In genomic region chr6:82243886-82244285, GRCh38 we compare ENCODE assay signal across 33 cellular contexts. TPM values are rescaled to one million over a fixed set of nuclear protein-coding genes. Genes with fewer than 3 reads are reported as not detected.
DNase-seq lines count a peak whose midpoint lies in the region; ATAC-seq, FAIRE-seq and TF ChIP-seq lines count a peak whose summit lies in the region.
"Had no signal": no experiment of that assay in that cellular context is flagged by ENCODE, and none has a peak within 500 bp of the region (broad histone marks: within the 10 kb centered on the region; RNA-seq: fewer than 3 reads in every experiment).

No MANE protein-coding gene starts in this region.

- no TSS peak for BruUV-seq in mammary epithelial cell (replicated peaks; lab: Mats Ljungman, UMichigan)

- ATAC-seq in HG03039 (IDR thresholded peaks at IDR 0.05; ENCODE audit: unreplicated experiment): no peak
- ATAC-seq: GM23338 had no signal

- dilution Hi-C loops in mammary epithelial cell (cut with HindIII; ENCODE audit: low sequenced_read_pairs): no loop called here

- DNase-seq in mammary epithelial cell (no peak), breast epithelium (ENCODE audit: low spot score in 2 of 2) (no peak), adipocyte (ENCODE audit: low read depth) (no peak), inferior parietal cortex (ENCODE audit: extremely low spot score) (peak; percentile 36), urothelium cell line (ENCODE audit: low spot score) (no peak), NCI-H1092 treated with DMSO at 0.1 percent for 48 hours (lab: John Stamatoyannopoulos, UW) (no peak)
- DNase-seq: activated CD4-positive, alpha-beta T cell treated with anti-CD3 and anti-CD28 coated beads for 48 hours; activated CD8-positive, alpha-beta memory T cell treated with anti-CD3 and anti-CD28 coated beads for 24 hours; activated naive CD8-positive, alpha-beta T cell treated with anti-CD3 and anti-CD28 coated beads for 36 hours; activated T-cell treated with anti-CD3 and anti-CD28 coated beads for 4 hours; AML-193; aorta; CD4-positive, CD25-positive, alpha-beta regulatory T cell; cortex of kidney; EL; esophagus squamous epithelium; foreskin melanocyte; HFFc6; kidney glomerular epithelial cell; NCI-H1105; NCI-H2029; NCI-H2227 treated with DMSO at 0.1 percent for 48 hours; NCI-H69; Right ventricle myocardium superior; stimulated activated naive CD4-positive, alpha-beta T cell treated with Interleukin-2 at 50 U/mL for 16 hours; T-helper 9 cell; WERI-Rb-1 had no signal

- no peak for TF ChIP-seq POLR2A in breast epithelium (IDR thresholded peaks at IDR 0.05)

- peak overlapping the region; percentile 39 for H3K4me2 ChIP-seq in mammary epithelial cell (ENCODE audit: insufficient read depth, low read depth, low read length)

- in situ Hi-C loops in mammary epithelial cell (cut with MboI; ENCODE audit: low sequenced_read_pairs in 2 of 2): no loop called here

- TF ChIP-seq CTCF in mammary epithelial cell (conservative IDR thresholded peaks at IDR 0.05 in 1 of 2, IDR thresholded peaks at IDR 0.05 in 1 of 2; ENCODE audit: extremely low read depth in 1 of 2, insufficient read depth in 1 of 2, low read depth in 1 of 2, low read length in 2 of 2) (no peak), breast epithelium (IDR thresholded peaks at IDR 0.05) (no peak)

- H3K4me3 ChIP-seq in mammary epithelial cell (replicated peaks in 1 of 3; ENCODE audit: insufficient read depth in 1 of 3, low read depth in 2 of 3, low read length in 3 of 3): no peak overlapping the region
- no peak overlapping the region for H3K4me3 ChIP-seq in breast epithelium
- H3K4me3 ChIP-seq in adipocyte (ENCODE audit: low read length): peak overlapping the region; percentile 91
- no peak overlapping the region for H3K4me3 ChIP-seq in subcutaneous abdominal adipose tissue (ENCODE audit: low read depth in 1 of 5, low read length in 5 of 5)
- H3K4me3 ChIP-seq: esophagus squamous epithelium, GM23338, skin epidermis, thoracic aorta had no signal

- H3K9me3 ChIP-seq in mammary epithelial cell (replicated peaks; ENCODE audit: insufficient read depth, low read length): no peaks in the 10 kb centered on the region
- H3K9me3 ChIP-seq in breast epithelium: no peaks in the 10 kb centered on the region
- no peaks in the 10 kb centered on the region for H3K9me3 ChIP-seq in adipocyte (ENCODE audit: control insufficient read depth, low read length)
- no peaks in the 10 kb centered on the region for H3K9me3 ChIP-seq in subcutaneous abdominal adipose tissue (ENCODE audit: control insufficient read depth in 5 of 5, low read length in 5 of 5)
- H3K9me3 ChIP-seq: esophagus squamous epithelium, thoracic aorta had no signal

- H2AFZ ChIP-seq in mammary epithelial cell (ENCODE audit: low read depth, low read length): no peak overlapping the region
- H2AFZ ChIP-seq: GM23338 had no signal

- intact Hi-C loops in mammary epithelial cell (cut with micrococcal nuclease) (loop anchor here (10.0 kb wide), 2 partner anchors 971 to 1271 kb away; partner anchors contain the start of gene PRSS35), breast epithelium (cut with DNase I; ENCODE audit: low total_unique reads) (no loop called here)

- no peak overlapping the region for H3K27ac ChIP-seq in mammary epithelial cell (ENCODE audit: insufficient read depth, low read depth, low read length)
- H3K27ac ChIP-seq in breast epithelium: no peak overlapping the region
- H3K27ac ChIP-seq in subcutaneous abdominal adipose tissue (ENCODE audit: low read depth, low read length): peak overlapping the region; percentile 7
- H3K27ac ChIP-seq: esophagus squamous epithelium, skin epidermis, thoracic aorta, WERI-Rb-1 had no signal

- H3K79me2 ChIP-seq in mammary epithelial cell (ENCODE audit: insufficient read depth, low read length): peaks cover 87% of the 10 kb centered on the region

- H4K20me1 ChIP-seq in mammary epithelial cell (ENCODE audit: insufficient read depth, low read length): no peaks in the 10 kb centered on the region

- CTCF ChIA-PET in mammary epithelial cell (lab: Charles Lee; ENCODE audit: low non-redundant PET): no interaction called here

- peaks cover 18% of the 10 kb centered on the region for H3K4me1 ChIP-seq in mammary epithelial cell (ENCODE audit: insufficient read depth, low read length)
- H3K4me1 ChIP-seq in breast epithelium: no peaks in the 10 kb centered on the region
- H3K4me1 ChIP-seq in adipocyte (ENCODE audit: control insufficient read depth, insufficient read depth, low read length): peaks cover 47% of the 10 kb centered on the region
- H3K4me1 ChIP-seq in subcutaneous abdominal adipose tissue (ENCODE audit: control insufficient read depth in 5 of 5, insufficient read depth in 5 of 5, low read length in 5 of 5): peaks cover 4 to 38% (median 28%) of the 10 kb centered on the region in 5 donors

- WGBS in mammary epithelial cell (ENCODE audit: low coverage, missing lambda C conversion rate): 65% methylated on average over 4 of the region's 4 CpGs

- no peak for FAIRE-seq in urothelium cell line (lab: Jason Lieb, UNC)
- FAIRE-seq: GM18507 had no signal

- no peaks in the 10 kb centered on the region for H3K27me3 ChIP-seq in mammary epithelial cell (ENCODE audit: insufficient read depth, low read length)
- no peaks in the 10 kb centered on the region for H3K27me3 ChIP-seq in breast epithelium
- H3K27me3 ChIP-seq in adipocyte (replicated peaks; ENCODE audit: control insufficient read depth, insufficient read depth, low read length): no peaks in the 10 kb centered on the region
- H3K27me3 ChIP-seq in subcutaneous abdominal adipose tissue (ENCODE audit: control insufficient read depth in 5 of 5, insufficient read depth in 4 of 5, low read length in 5 of 5): no peaks in the 10 kb centered on the region
- H3K27me3 ChIP-seq: esophagus squamous epithelium had no signal

- no peak overlapping the region for H3K9ac ChIP-seq in mammary epithelial cell (ENCODE audit: insufficient read depth, low read length)
- no peak overlapping the region for H3K9ac ChIP-seq in adipocyte (ENCODE audit: low read length)
- H3K9ac ChIP-seq in subcutaneous abdominal adipose tissue (ENCODE audit: low read length in 5 of 5): peak overlapping the region in 2 of 5 donors; percentile 7 to 55

- H3K36me3 ChIP-seq in mammary epithelial cell (ENCODE audit: insufficient read depth, low read length): peaks cover 6% of the 10 kb centered on the region
- no peaks in the 10 kb centered on the region for H3K36me3 ChIP-seq in breast epithelium
- peaks cover 33% of the 10 kb centered on the region for H3K36me3 ChIP-seq in adipocyte (ENCODE audit: control insufficient read depth, insufficient read depth, low read length, severe bottlenecking)
- peaks cover under 1 to 7% (median 4%) of the 10 kb centered on the region in 5 donors for H3K36me3 ChIP-seq in subcutaneous abdominal adipose tissue (ENCODE audit: control insufficient read depth in 5 of 5, insufficient read depth in 5 of 5, low read length in 5 of 5)

RNA-seq across cellular contexts. Expression of gene IBTK, which starts 3.7 kb away (rescaled TPM):
- total RNA-seq in mammary epithelial cell: 10 to 100 TPM; 39.1 to 49.2 TPM
- polyA plus RNA-seq in mammary epithelial cell: 12.4 TPM
- 44.9 TPM for polyA minus RNA-seq in mammary epithelial cell
- total RNA-seq in breast epithelium: 10 to 100 TPM; 25.6 to 41.1 (median 33.4) TPM
